ENCODE assay signal across 25 cellular contexts in the genomic region with DNA sequence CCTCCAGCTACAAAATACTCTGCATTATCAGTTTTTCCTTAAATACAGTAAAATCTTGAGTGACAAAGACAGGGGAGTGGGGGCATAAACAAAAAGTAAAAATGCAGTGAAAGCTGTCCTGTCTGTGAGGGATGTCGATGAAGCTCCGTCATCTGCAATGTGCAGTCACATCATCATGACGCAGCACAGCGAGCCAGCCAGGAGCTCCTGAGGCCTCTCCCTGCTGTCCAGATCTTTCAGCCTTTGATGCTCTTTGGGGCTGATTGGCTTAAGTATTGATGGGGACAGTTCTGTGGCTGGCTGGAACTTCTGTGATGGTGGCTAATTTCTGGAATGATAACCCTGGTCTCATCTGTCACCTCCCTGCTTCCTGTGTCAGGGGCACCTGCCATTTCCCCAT.
"Had no signal": no experiment of that assay in that cellular context is flagged by ENCODE, and none has a peak within 500 bp of the region (broad histone marks: within the 10 kb centered on the region; RNA-seq: fewer than 3 reads in every experiment).

No MANE protein-coding gene starts in this region.

- H3K27me3 Mint-ChIP-seq: activated CD8-positive, alpha-beta memory T cell treated with anti-CD3 and anti-CD28 coated beads, Interleukin-2, amount 10 ng/mL, durations not matched to agents 7 days and 5 days; activated naive CD4-positive, alpha-beta T cell treated with anti-CD3 and anti-CD28 coated beads, Interleukin-2, amount 10 ng/mL, durations not matched to agents 7 days and 5 days; activated naive CD8-positive, alpha-beta T cell treated with anti-CD3 and anti-CD28 coated beads for 36 hours had no signal

- H3K4me1 Mint-ChIP-seq: activated CD8-positive, alpha-beta memory T cell treated with anti-CD3 and anti-CD28 coated beads, Interleukin-2, amount 10 ng/mL, durations not matched to agents 7 days and 5 days; activated naive CD8-positive, alpha-beta T cell treated with anti-CD3 and anti-CD28 coated beads for 36 hours had no signal

- H3K4me3 ChIP-seq: MG63, Peyer's patch, SJSA1 had no signal

- H3K4me3 Mint-ChIP-seq: activated CD8-positive, alpha-beta memory T cell treated with anti-CD3 and anti-CD28 coated beads, Interleukin-2, amount 10 ng/mL, durations not matched to agents 7 days and 5 days; activated CD8-positive, alpha-beta T cell treated with anti-CD3 and anti-CD28 coated beads, Interleukin-2, amount 10 ng/mL, durations not matched to agents 7 days and 5 days; activated naive CD4-positive, alpha-beta T cell treated with anti-CD3 and anti-CD28 coated beads, Interleukin-2, amount 10 ng/mL, durations not matched to agents 7 days and 5 days; activated naive CD8-positive, alpha-beta T cell treated with anti-CD3 and anti-CD28 coated beads for 36 hours; activated T-cell treated with anti-CD3 and anti-CD28 coated beads, Interleukin-2, amount 50 U/mL, for 72 hours; T-helper 1 cell treated with Interleukin-12 subunit alpha and Interleukin-12 subunit beta and Interleukin-4 antibody, amounts not matched to agents 30 μg/mL and 1 μg/mL, for 36 hours had no signal

- DNase-seq: activated CD4-positive, alpha-beta T cell treated with anti-CD3 and anti-CD28 coated beads for 48 hours; activated CD4-positive, alpha-beta T cell treated with anti-CD3 and anti-CD28 coated beads, Interleukin-2, amount 50 U/mL, for 4 hours; activated CD4-positive, CD25-positive, alpha-beta regulatory T cell treated with anti-CD3 and anti-CD28 coated beads, Interleukin-2, amount 50 U/mL, for 72 hours; activated CD8-positive, alpha-beta memory T cell treated with anti-CD3 and anti-CD28 coated beads, Interleukin-2, amount 10 ng/mL, durations not matched to agents 7 days and 5 days; activated CD8-positive, alpha-beta T cell treated with anti-CD3 and anti-CD28 coated beads, Interleukin-2, amount 10 ng/mL, durations not matched to agents 7 days and 5 days; activated gamma-delta T cell treated with Interleukin-2 at 50 U/mL for 16 hours; activated naive CD4-positive, alpha-beta T cell treated with anti-CD3 and anti-CD28 coated beads, Interleukin-2, amount 10 ng/mL, durations not matched to agents 7 days and 5 days; activated naive CD8-positive, alpha-beta T cell treated with anti-CD3 and anti-CD28 coated beads for 36 hours; activated T-cell treated with anti-CD3 and anti-CD28 coated beads, Interleukin-2, amount 50 U/mL, for 72 hours; MG63; MV-4-11; NCI-H1092 treated with DMSO at 0.1 percent for 48 hours; NCI-H1417 treated with DMSO at 0.1 percent for 48 hours; NCI-H1694 treated with DMSO at 0.1 percent for 48 hours; NCI-H2029 treated with DMSO at 0.1 percent for 48 hours; NCI-H345; NCI-H510A treated with DMSO at 0.1 percent for 48 hours; NCI-H69; NK-92 treated with Interleukin-12 subunit alpha and Interleukin-12 subunit beta, amount 100 ng/mL, for 24 hours; Peyer's patch; SHP77 had no signal

- H3K36me3 ChIP-seq: MG63 had no signal

- H3K27me3 ChIP-seq: MG63, Peyer's patch, SJSA1 had no signal

- H3K27ac Mint-ChIP-seq: activated CD8-positive, alpha-beta memory T cell treated with anti-CD3 and anti-CD28 coated beads, Interleukin-2, amount 10 ng/mL, durations not matched to agents 7 days and 5 days; activated CD8-positive, alpha-beta T cell treated with anti-CD3 and anti-CD28 coated beads, Interleukin-2, amount 10 ng/mL, durations not matched to agents 7 days and 5 days; activated naive CD4-positive, alpha-beta T cell treated with anti-CD3 and anti-CD28 coated beads, Interleukin-2, amount 10 ng/mL, durations not matched to agents 7 days and 5 days; activated naive CD8-positive, alpha-beta T cell treated with anti-CD3 and anti-CD28 coated beads for 36 hours; activated T-cell treated with anti-CD3 and anti-CD28 coated beads, Interleukin-2, amount 50 U/mL, for 72 hours; activated T-helper 2 cell treated with anti-CD3 and anti-CD28 coated beads, Interferon-gamma antibody, Interleukin-2, Interleukin-4, amounts not matched to agents 10 μg/mL and 5 μg/mL and 100 μg/mL, durations not matched to agents 14 hours and 24 hours and 36 hours; T-helper 1 cell treated with Interleukin-12 subunit alpha and Interleukin-12 subunit beta and Interleukin-4 antibody, amounts not matched to agents 30 μg/mL and 1 μg/mL, for 36 hours had no signal

- H3K4me1 ChIP-seq: Peyer's patch, SJSA1 had no signal

- ATAC-seq: activated CD8-positive, alpha-beta memory T cell treated with anti-CD3 and anti-CD28 coated beads, Interleukin-2, amount 10 ng/mL, durations not matched to agents 7 days and 5 days; activated CD8-positive, alpha-beta T cell treated with anti-CD3 and anti-CD28 coated beads, Interleukin-2, amount 10 ng/mL, durations not matched to agents 7 days and 5 days; activated T-cell treated with anti-CD3 and anti-CD28 coated beads, Interleukin-2, amount 50 U/mL, for 72 hours had no signal

- H3K27ac ChIP-seq: Peyer's patch, RWPE1, SJSA1 had no signal

- H3K9me3 Mint-ChIP-seq: activated naive CD4-positive, alpha-beta T cell treated with anti-CD3 and anti-CD28 coated beads, Interleukin-2, amount 10 ng/mL, durations not matched to agents 7 days and 5 days; activated naive CD8-positive, alpha-beta T cell treated with anti-CD3 and anti-CD28 coated beads for 36 hours; activated T-cell treated with anti-CD3 and anti-CD28 coated beads, Interleukin-2, amount 50 U/mL, for 72 hours; activated T-helper 2 cell treated with anti-CD3 and anti-CD28 coated beads, Interferon-gamma antibody, Interleukin-2, Interleukin-4, amounts not matched to agents 10 μg/mL and 5 μg/mL and 100 μg/mL, durations not matched to agents 14 hours and 24 hours and 36 hours; T-helper 1 cell treated with Interleukin-12 subunit alpha and Interleukin-12 subunit beta and Interleukin-4 antibody, amounts not matched to agents 30 μg/mL and 1 μg/mL, for 36 hours had no signal
